In genomic region chr22:30445438-30445936, GRCh38 we compare ENCODE assay signal across 14 cellular contexts. TPM values are rescaled to one million over a fixed set of nuclear protein-coding genes. Genes with fewer than 3 reads are reported as not detected.
DNase-seq lines count a peak whose midpoint lies in the region; ATAC-seq and TF ChIP-seq lines count a peak whose summit lies in the region.
"Had no signal": no experiment of that assay in that cellular context is flagged by ENCODE, and none has a peak within 500 bp of the region (broad histone marks: within the 10 kb centered on the region; RNA-seq: fewer than 3 reads in every experiment).

No MANE protein-coding gene starts in this region.

- no peak for TF ChIP-seq POLR2A in HCT116 (IDR thresholded peaks at IDR 0.05; ENCODE audit: borderline replicate concordance, extremely low read depth, insufficient read depth, insufficient read length)

- RAD21 ChIA-PET in HCT116 (lab: Charles Lee; ENCODE audit: low non-redundant PET in 1 of 2, low total read pairs in 2 of 2, uncharacterized antibody in 2 of 2, unreplicated experiment in 2 of 2): interaction anchor here in 1 of 2 experiments (0.6 to 1.1 kb wide), 3 partner anchors 41 to 161 kb away, joined by 4 to 9 read pairs (median 4); partner anchors contain the start of gene TCN2

- H3K27ac Mint-ChIP-seq in activated B cell treated with CpG ODN at 0.5 μM for 24 hours: no peak overlapping the region
- H3K27ac Mint-ChIP-seq: nephron progenitor cell, T-helper 17 cell had no signal

- POLR2A ChIA-PET in HCT116 (lab: Charles Lee): interaction anchor here (0.9 to 2.0 kb wide), 4 partner anchors 20 to 309 kb away, joined by 3 to 8 read pairs (median 3); partner anchors contain the start of gene MTFP1
- POLR2A ChIA-PET in activated B cell treated with CpG ODN at 0.5 μM for 24 hours (lab: Charles Lee): no interaction called here

- DNase-seq in HCT116 (ENCODE audit: low read depth, low spot score): no peak
- no peak for DNase-seq in activated B cell treated with CpG ODN at 0.5 μM for 24 hours
- DNase-seq in left lobe of liver (ENCODE audit: low spot score): no peak
- no peak for DNase-seq in activated gamma-delta T cell treated with Interleukin-2 at 50 U/mL for 16 hours
- DNase-seq in DMS 273 treated with DMSO at 0.1 percent for 48 hours (lab: John Stamatoyannopoulos, UW): no peak
- DNase-seq in OCI-M1 (lab: John Stamatoyannopoulos, UW): no peak
- DNase-seq: NCI-H2081 treated with DMSO at 0.1 percent for 48 hours had no signal

- CTCF ChIA-PET in HCT116 (lab: Charles Lee): interaction anchor here (0.7 to 3.6 kb wide), 13 partner anchors 12 to 309 kb away, joined by 3 to 14 read pairs (median 5); partner anchors contain the start of genes MTFP1, RNF215 and TCN2
- CTCF ChIA-PET in activated B cell treated with CpG ODN at 0.5 μM for 24 hours (lab: Charles Lee): no interaction called here

- no peak overlapping the region for H3K4me3 Mint-ChIP-seq in activated B cell treated with CpG ODN at 0.5 μM for 24 hours
- H3K4me3 Mint-ChIP-seq: nephron progenitor cell, T-helper 17 cell had no signal

- H3K27me3 ChIP-seq in HCT116 (ENCODE audit: insufficient read depth, low read length): no peaks in the 10 kb centered on the region
- H3K27me3 ChIP-seq: upper lobe of left lung had no signal

- no peaks in the 10 kb centered on the region for H3K79me2 ChIP-seq in HCT116 (ENCODE audit: insufficient read depth, low read length)

- no peaks in the 10 kb centered on the region for H3K36me3 ChIP-seq in HCT116 (ENCODE audit: control insufficient read depth in 1 of 2, insufficient read depth in 2 of 2, low read length in 2 of 2)
- H3K36me3 ChIP-seq: upper lobe of left lung had no signal

- no peak overlapping the region for H3K27ac ChIP-seq in 22Rv1
- H3K27ac ChIP-seq in HCT116 (ENCODE audit: low read depth, low read length): no peak overlapping the region
- H3K27ac ChIP-seq: coronary artery, upper lobe of left lung had no signal

- peak overlapping the region; percentile 95 for H2AFZ ChIP-seq in HCT116 (ENCODE audit: low read depth, low read length, poor library complexity, severe bottlenecking)

- intact Hi-C loops in HCT116 (cut with micrococcal nuclease): loop anchor here (1.0 to 2.0 kb wide), 3 partner anchors 40 to 309 kb away; no protein-coding TSS in a partner anchor
- intact Hi-C loops in activated B cell treated with CpG ODN at 0.5 μM for 24 hours (cut with micrococcal nuclease): loop anchor here (1.0 to 2.0 kb wide), 2 partner anchors 40 to 157 kb away; no protein-coding TSS in a partner anchor

- H3K36me3 Mint-ChIP-seq in activated B cell treated with CpG ODN at 0.5 μM for 24 hours (ENCODE audit: low read depth): no peaks in the 10 kb centered on the region

- H3K4me3 ChIP-seq in HCT116 (replicated peaks in 1 of 2; ENCODE audit: low read depth in 1 of 2, low read length in 2 of 2): no peak overlapping the region
- H3K4me3 ChIP-seq: coronary artery, upper lobe of left lung had no signal

- no peaks in the 10 kb centered on the region for H3K9me3 ChIP-seq in HCT116 (ENCODE audit: control insufficient read depth in 1 of 2, insufficient read depth in 1 of 2, low read depth in 1 of 2, low read length in 2 of 2)
- H3K9me3 ChIP-seq: upper lobe of left lung had no signal

- peaks cover 6 to 40% of the 10 kb centered on the region in 2 experiments for H3K4me1 ChIP-seq in HCT116 (ENCODE audit: control insufficient read depth in 1 of 2, insufficient read depth in 2 of 2, low read length in 2 of 2)
- H3K4me1 ChIP-seq: upper lobe of left lung had no signal

- TF ChIP-seq CTCF in 22Rv1 (IDR thresholded peaks at IDR 0.05) (peak; percentile 59), HCT116 (IDR thresholded peaks at IDR 0.05 in 2 of 3, conservative IDR thresholded peaks at IDR 0.05 in 1 of 3; ENCODE audit: borderline replicate concordance in 1 of 3, insufficient read depth in 1 of 3, low read depth in 2 of 3, low read length in 2 of 3) (no peak), activated B cell treated with CpG ODN at 0.5 μM for 24 hours (IDR thresholded peaks at IDR 0.05) (peak; percentile 6)

- peaks cover 5% of the 10 kb centered on the region for H3K9me3 Mint-ChIP-seq in activated B cell treated with CpG ODN at 0.5 μM for 24 hours
- H3K9me3 Mint-ChIP-seq: nephron progenitor cell had no signal

- no peaks in the 10 kb centered on the region for H3K9me2 ChIP-seq in HCT116 (ENCODE audit: insufficient read depth)

- H3K27me3 Mint-ChIP-seq in activated B cell treated with CpG ODN at 0.5 μM for 24 hours: peaks cover 40% of the 10 kb centered on the region

- no peak for TF ChIP-seq RAD21 in HCT116 (IDR thresholded peaks at IDR 0.05; ENCODE audit: low read depth)

- H3K9ac ChIP-seq in HCT116 (ENCODE audit: low read length): peak overlapping the region; percentile 25; the same call in 1 of the 2 replicates

- H4K20me1 ChIP-seq in HCT116 (ENCODE audit: insufficient read depth): no peaks in the 10 kb centered on the region

- peaks cover 11% of the 10 kb centered on the region for H3K4me1 Mint-ChIP-seq in activated B cell treated with CpG ODN at 0.5 μM for 24 hours

- no TSS peak for BruUV-seq in HCT116 (replicated peaks; lab: Mats Ljungman, UMichigan)

- peak overlapping the region; percentile 43 for H3K4me2 ChIP-seq in HCT116 (ENCODE audit: low read length)

- ATAC-seq in HCT116 (peak; percentile 43), activated B cell treated with CpG ODN at 0.5 μM for 24 hours (ENCODE audit: low read depth) (no peak), left lobe of liver (peak; percentile 54), HG03175 (IDR thresholded peaks at IDR 0.05; ENCODE audit: unreplicated experiment) (no peak)

TF ChIP-seq in HCT116, 20 proteins besides CTCF, POLR2A, EP300 and RAD21:
- TF ChIP-seq SIN3A (IDR thresholded peaks at IDR 0.05; ENCODE audit: low read depth): no peak
- no peak for TF ChIP-seq FOSL1 (IDR thresholded peaks at IDR 0.05; ENCODE audit: low read depth)
- TF ChIP-seq CBX3 (IDR thresholded peaks at IDR 0.05; ENCODE audit: low read depth): no peak; the same call in 1 of the 2 replicates
- TF ChIP-seq JUND (IDR thresholded peaks at IDR 0.05): no peak
- TF ChIP-seq ZFX (IDR thresholded peaks at IDR 0.05): no peak
- no peak for TF ChIP-seq ELF1 (IDR thresholded peaks at IDR 0.05; ENCODE audit: borderline replicate concordance, low read depth)
- TF ChIP-seq EZH2phosphoT487 (IDR thresholded peaks at IDR 0.05; ENCODE audit: borderline replicate concordance): no peak
- TF ChIP-seq, protein P1, sequence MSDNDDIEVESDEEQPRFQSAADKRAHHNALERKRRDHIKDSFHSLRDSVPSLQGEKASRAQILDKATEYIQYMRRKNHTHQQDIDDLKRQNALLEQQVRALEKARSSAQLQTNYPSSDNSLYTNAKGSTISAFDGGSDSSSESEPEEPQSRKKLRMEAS (IDR thresholded peaks at IDR 0.05): no peak; the same call in 1 of the 2 replicates
- TF ChIP-seq SP1 (IDR thresholded peaks at IDR 0.05; ENCODE audit: low read depth): no peak
- no peak for TF ChIP-seq CEBPB (IDR thresholded peaks at IDR 0.05; ENCODE audit: low read depth)
- TF ChIP-seq EZH2 (IDR thresholded peaks at IDR 0.05): no peak
- no peak for TF ChIP-seq POLR2AphosphoS5 (IDR thresholded peaks at IDR 0.05; ENCODE audit: low read depth, low read length)
- no peak for TF ChIP-seq TCF7L2 (IDR thresholded peaks at IDR 0.05; ENCODE audit: borderline replicate concordance, extremely low read depth, insufficient read depth, insufficient read length)
- TF ChIP-seq SRF (IDR thresholded peaks at IDR 0.05; ENCODE audit: low read depth): no peak
- TF ChIP-seq, protein P2, sequence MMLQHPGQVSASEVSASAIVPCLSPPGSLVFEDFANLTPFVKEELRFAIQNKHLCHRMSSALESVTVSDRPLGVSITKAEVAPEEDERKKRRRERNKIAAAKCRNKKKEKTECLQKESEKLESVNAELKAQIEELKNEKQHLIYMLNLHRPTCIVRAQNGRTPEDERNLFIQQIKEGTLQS (IDR thresholded peaks at IDR 0.05): no peak
- TF ChIP-seq, protein P3, sequence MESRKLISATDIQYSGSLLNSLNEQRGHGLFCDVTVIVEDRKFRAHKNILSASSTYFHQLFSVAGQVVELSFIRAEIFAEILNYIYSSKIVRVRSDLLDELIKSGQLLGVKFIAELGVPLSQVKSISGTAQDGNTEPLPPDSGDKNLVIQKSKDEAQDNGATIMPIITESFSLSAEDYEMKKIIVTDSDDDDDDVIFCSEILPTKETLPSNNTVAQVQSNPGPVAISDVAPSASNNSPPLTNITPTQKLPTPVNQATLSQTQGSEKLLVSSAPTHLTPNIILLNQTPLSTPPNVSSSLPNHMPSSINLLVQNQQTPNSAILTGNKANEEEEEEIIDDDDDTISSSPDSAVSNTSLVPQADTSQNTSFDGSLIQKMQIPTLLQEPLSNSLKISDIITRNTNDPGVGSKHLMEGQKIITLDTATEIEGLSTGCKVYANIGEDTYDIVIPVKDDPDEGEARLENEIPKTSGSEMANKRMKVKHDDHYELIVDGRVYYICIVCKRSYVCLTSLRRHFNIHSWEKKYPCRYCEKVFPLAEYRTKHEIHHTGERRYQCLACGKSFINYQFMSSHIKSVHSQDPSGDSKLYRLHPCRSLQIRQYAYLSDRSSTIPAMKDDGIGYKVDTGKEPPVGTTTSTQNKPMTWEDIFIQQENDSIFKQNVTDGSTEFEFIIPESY (IDR thresholded peaks at IDR 0.05; ENCODE audit: extremely low read depth, insufficient replicate concordance, low read length): no peak

RNA-seq across cellular contexts. Expression of gene MTFP1, which starts 19.9 kb away (rescaled TPM):
- total RNA-seq in HCT116 (2021; ENCODE audit: unreplicated experiment) (36.1 TPM), activated B cell treated with CpG ODN at 0.5 μM for 24 hours (30.8 and 33.9 TPM in 2 replicates), left lobe of liver (6.3 TPM)
- 49.2 and 55.4 TPM in 2 replicates for polyA plus RNA-seq in HCT116 (2012)

RNA-seq across cellular contexts. Expression of gene SEC14L3, which starts 26.3 kb away (rescaled TPM):
- total RNA-seq in HCT116 (2021; ENCODE audit: unreplicated experiment) (not detected), activated B cell treated with CpG ODN at 0.5 μM for 24 hours (not detected in 2 replicates), left lobe of liver (0.60 TPM)
- 0.03 TPM in 1 of 2 replicates, not detected in the other for polyA plus RNA-seq in HCT116 (2012)
- total RNA-seq: left cardiac atrium, T-helper 17 cell had no signal

RNA-seq across cellular contexts. Expression of gene SEC14L2, which starts 48.7 kb away (rescaled TPM):
- total RNA-seq in HCT116 (2021; ENCODE audit: unreplicated experiment): 33.5 TPM
- polyA plus RNA-seq in HCT116 (2012): 31.0 and 34.2 TPM in 2 replicates
- 0.40 and 0.42 TPM in 2 replicates for total RNA-seq in activated B cell treated with CpG ODN at 0.5 μM for 24 hours
- total RNA-seq in left lobe of liver: 252 TPM

RNA-seq across cellular contexts. Expression of gene RNF215, which starts 58.3 kb away (rescaled TPM):
- total RNA-seq in HCT116 (2021; ENCODE audit: unreplicated experiment) (20.2 TPM), activated B cell treated with CpG ODN at 0.5 μM for 24 hours (8.6 and 8.8 TPM in 2 replicates), left lobe of liver (8.7 TPM)
- 20.9 and 21.4 TPM in 2 replicates for polyA plus RNA-seq in HCT116 (2012)

Comparison
In these comparisons a context has a peak if more than half of its experiments do, and no peak if none do; other contexts are left out.
1. CTCF ChIP-seq: peak in 22Rv1 (single experiment) and activated B cell treated with CpG ODN at 0.5 μM for 24 hours (single experiment); none in HCT116 (0 of 3).
2. ATAC-seq: peak in HCT116 (single experiment) and left lobe of liver (single experiment); none in activated B cell treated with CpG ODN at 0.5 μM for 24 hours (single experiment) and HG03175 (single experiment).
3. RNA of gene SEC14L2, which starts 48.7 kb away (total RNA-seq): 252 TPM in left lobe of liver (single experiment) and 33.5 TPM in HCT116 (single experiment); 0.40 to 0.42 TPM in activated B cell treated with CpG ODN at 0.5 μM for 24 hours; every median in the first group is over 10 times any median in the second.